In the genomic region with DNA sequence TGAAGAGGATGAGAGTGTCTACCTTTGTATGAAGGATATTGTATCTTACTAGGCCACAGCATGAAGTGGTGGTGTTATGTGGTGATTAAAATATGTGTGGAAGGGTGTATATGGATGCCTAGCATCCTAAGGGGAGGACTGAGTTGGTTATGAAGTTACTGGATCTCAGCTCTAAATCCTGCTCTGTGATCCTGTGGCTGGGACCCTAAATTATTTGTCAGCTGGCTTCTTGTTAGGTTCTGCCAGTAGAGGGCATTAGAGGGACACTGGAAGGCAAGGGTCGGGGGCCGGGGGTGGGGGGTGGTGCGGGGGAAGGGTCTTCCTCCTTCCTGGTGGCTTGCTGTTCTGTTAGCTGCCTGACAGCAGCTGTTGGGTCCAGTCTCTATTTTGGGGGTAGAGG, we compare ENCODE assay signal across 11 cellular contexts. TPM values are rescaled to one million over a fixed set of nuclear protein-coding genes. Genes with fewer than 3 reads are reported as not detected.
A peak's percentile ranks its signal among the peaks of the same experiment; 100 is the strongest.
DNase-seq lines count a peak whose midpoint lies in the region; ATAC-seq and TF ChIP-seq lines count a peak whose summit lies in the region.
"Had no signal": no experiment of that assay in that cellular context is flagged by ENCODE, and none has a peak within 500 bp of the region (broad histone marks: within the 10 kb centered on the region; RNA-seq: fewer than 3 reads in every experiment).

No MANE protein-coding gene starts in this region.

- H4K20me1 ChIP-seq in HCT116 (ENCODE audit: insufficient read depth) = no peaks in the 10 kb centered on the region; the same call in 1 of the 2 replicates

- H3K9me3 ChIP-seq in CD4-positive, alpha-beta T cell (ENCODE audit: control insufficient read depth, low read length) = no peaks in the 10 kb centered on the region
- H3K9me3 ChIP-seq in HCT116 (ENCODE audit: control insufficient read depth in 1 of 2, insufficient read depth in 1 of 2, low read depth in 1 of 2, low read length in 2 of 2) = no peaks in the 10 kb centered on the region

- H3K27me3 ChIP-seq in CD4-positive, alpha-beta T cell (ENCODE audit: control insufficient read depth, insufficient read depth, low read length) = no peaks in the 10 kb centered on the region
- H3K27me3 ChIP-seq in HCT116 (ENCODE audit: insufficient read depth, low read length) = no peaks in the 10 kb centered on the region

- H2AFZ ChIP-seq in HCT116 (ENCODE audit: low read depth, low read length, poor library complexity, severe bottlenecking) = no peak overlapping the region

- H3K9me2 ChIP-seq in HCT116 (ENCODE audit: insufficient read depth) = no peaks in the 10 kb centered on the region

- H3K79me2 ChIP-seq in HCT116 (ENCODE audit: insufficient read depth, low read length) = peaks cover 11% of the 10 kb centered on the region; the same call in 1 of the 2 replicates

- no peaks in the 10 kb centered on the region for H3K4me1 ChIP-seq in HCT116 (ENCODE audit: control insufficient read depth in 1 of 2, insufficient read depth in 2 of 2, low read length in 2 of 2)

- peaks cover 43 to 48% of the 10 kb centered on the region in 2 experiments for H3K36me3 ChIP-seq in HCT116 (ENCODE audit: control insufficient read depth in 1 of 2, insufficient read depth in 2 of 2, low read length in 2 of 2)

- BruUV-seq in HCT116 (replicated peaks; lab: Mats Ljungman, UMichigan) = no TSS peak

- H3K27me3 Mint-ChIP-seq in CD4-positive, alpha-beta T cell = no peaks in the 10 kb centered on the region
- no peaks in the 10 kb centered on the region for H3K27me3 Mint-ChIP-seq in activated B cell treated with CpG ODN at 0.5 μM for 24 hours
- H3K27me3 Mint-ChIP-seq: activated CD4-positive, alpha-beta memory T cell treated with anti-CD3 and anti-CD28 coated beads, Interleukin-2, amount 10 ng/mL, durations not matched to agents 7 days and 5 days had no signal

- intact Hi-C loops in CD4-positive, alpha-beta T cell (cut with DNase I, micrococcal nuclease) = loop anchor here in 1 of 2 experiments (10.0 kb wide), 1 partner anchor 373 kb away; no protein-coding TSS in a partner anchor
- intact Hi-C loops in HCT116 (cut with micrococcal nuclease) (no loop called here), activated B cell treated with CpG ODN at 0.5 μM for 24 hours (cut with micrococcal nuclease) (no loop called here)

- TF ChIP-seq POLR2A in HCT116 (IDR thresholded peaks at IDR 0.05; ENCODE audit: borderline replicate concordance, extremely low read depth, insufficient read depth, insufficient read length) = no peak

- DNase-seq in CD4-positive, alpha-beta T cell = no peak
- DNase-seq in HCT116 (ENCODE audit: low read depth, low spot score) (no peak), activated B cell treated with CpG ODN at 0.5 μM for 24 hours (no peak), left kidney (ENCODE audit: low read depth, low spot score) (peak; percentile 61), anterior cingulate cortex (lab: John Stamatoyannopoulos, UW) (no peak), EL (no peak), GOT3 (lab: John Stamatoyannopoulos, UW) (no peak)
- DNase-seq: activated CD4-positive, alpha-beta memory T cell treated with anti-CD3 and anti-CD28 coated beads, Interleukin-2, amount 10 ng/mL, durations not matched to agents 7 days and 5 days; effector CD4-positive, alpha-beta T cell; NCI-H2029 had no signal

- POLR2A ChIA-PET in CD4-positive, alpha-beta T cell (lab: Charles Lee) = interaction anchor here (0.8 to 2.5 kb wide), 2 partner anchors 34 to 78 kb away, joined by 3 to 12 read pairs; a partner anchor contains a TSS
- POLR2A ChIA-PET in HCT116 (lab: Charles Lee) = interaction anchor here (0.6 to 1.1 kb wide), 3 partner anchors 10 to 72 kb away, joined by 3 to 4 read pairs (median 3); no protein-coding TSS in a partner anchor
- POLR2A ChIA-PET in activated B cell treated with CpG ODN at 0.5 μM for 24 hours (lab: Charles Lee) = interaction anchor here (0.6 to 4.1 kb wide), 3 partner anchors 118 to 278 kb away, joined by 6 to 24 read pairs (median 11); no protein-coding TSS in a partner anchor

- no peak overlapping the region for H3K4me3 Mint-ChIP-seq in CD4-positive, alpha-beta T cell
- no peak overlapping the region for H3K4me3 Mint-ChIP-seq in activated B cell treated with CpG ODN at 0.5 μM for 24 hours
- H3K4me3 Mint-ChIP-seq: activated CD4-positive, alpha-beta memory T cell treated with anti-CD3 and anti-CD28 coated beads, Interleukin-2, amount 10 ng/mL, durations not matched to agents 7 days and 5 days had no signal

- peaks cover 94% of the 10 kb centered on the region for H3K36me3 Mint-ChIP-seq in CD4-positive, alpha-beta T cell (ENCODE audit: low read depth)
- H3K36me3 Mint-ChIP-seq in activated B cell treated with CpG ODN at 0.5 μM for 24 hours (ENCODE audit: low read depth) = peaks cover 78% of the 10 kb centered on the region

- no peak for ATAC-seq in CD4-positive, alpha-beta T cell (ENCODE audit: poor library complexity)
- ATAC-seq in HCT116 = no peak
- ATAC-seq in activated B cell treated with CpG ODN at 0.5 μM for 24 hours (ENCODE audit: low read depth) = no peak
- no peak for ATAC-seq in GM18511 (IDR thresholded peaks at IDR 0.05; ENCODE audit: unreplicated experiment)

- H3K9me3 Mint-ChIP-seq in CD4-positive, alpha-beta T cell = no peaks in the 10 kb centered on the region
- H3K9me3 Mint-ChIP-seq in activated B cell treated with CpG ODN at 0.5 μM for 24 hours = no peaks in the 10 kb centered on the region
- H3K9me3 Mint-ChIP-seq: activated CD4-positive, alpha-beta memory T cell treated with anti-CD3 and anti-CD28 coated beads, Interleukin-2, amount 10 ng/mL, durations not matched to agents 7 days and 5 days had no signal

- no peak overlapping the region for H3K4me3 ChIP-seq in HCT116 (replicated peaks in 1 of 2; ENCODE audit: low read depth in 1 of 2, low read length in 2 of 2)

- RAD21 ChIA-PET in HCT116 (lab: Charles Lee; ENCODE audit: low non-redundant PET in 1 of 2, low total read pairs in 2 of 2, uncharacterized antibody in 2 of 2, unreplicated experiment in 2 of 2) = interaction anchor here (0.6 to 1.0 kb wide), 3 partner anchors 118 to 600 kb away, joined by 3 to 7 read pairs (median 4); no protein-coding TSS in a partner anchor

- H3K4me2 ChIP-seq in HCT116 (ENCODE audit: low read length) = no peak overlapping the region

- CTCF ChIA-PET in CD4-positive, alpha-beta T cell (lab: Charles Lee) = interaction anchor here (0.5 to 2.0 kb wide), 3 partner anchors 10 to 30 kb away, joined by 3 to 5 read pairs (median 3); no protein-coding TSS in a partner anchor
- CTCF ChIA-PET in HCT116 (lab: Charles Lee) = interaction anchor here (0.6 to 6.0 kb wide), 10 partner anchors 8 to 345 kb away, joined by 3 to 35 read pairs (median 4); no protein-coding TSS in a partner anchor
- CTCF ChIA-PET in activated B cell treated with CpG ODN at 0.5 μM for 24 hours (lab: Charles Lee) = interaction anchor here (0.9 to 9.6 kb wide), 7 partner anchors 15 to 274 kb away, joined by 3 to 151 read pairs (median 14); no protein-coding TSS in a partner anchor

- H3K27ac ChIP-seq in CD4-positive, alpha-beta T cell (ENCODE audit: low read depth, low read length) = no peak overlapping the region
- H3K27ac ChIP-seq in HCT116 (ENCODE audit: low read depth, low read length) = no peak overlapping the region

- TF ChIP-seq RAD21 in HCT116 (IDR thresholded peaks at IDR 0.05; ENCODE audit: low read depth) = 0 out of 2 replicates have a peak, but pooled peaks have one; percentile 12

- peak overlapping the region; percentile 13 for H3K27ac Mint-ChIP-seq in CD4-positive, alpha-beta T cell
- H3K27ac Mint-ChIP-seq in activated B cell treated with CpG ODN at 0.5 μM for 24 hours = peak overlapping the region; percentile 27
- H3K27ac Mint-ChIP-seq: activated CD4-positive, alpha-beta memory T cell treated with anti-CD3 and anti-CD28 coated beads, Interleukin-2, amount 10 ng/mL, durations not matched to agents 7 days and 5 days had no signal

- TF ChIP-seq CTCF in CD4-positive, alpha-beta T cell (IDR thresholded peaks at IDR 0.05) = no peak
- TF ChIP-seq CTCF in HCT116 (IDR thresholded peaks at IDR 0.05 in 2 of 3, conservative IDR thresholded peaks at IDR 0.05 in 1 of 3; ENCODE audit: borderline replicate concordance in 1 of 3, insufficient read depth in 1 of 3, low read depth in 2 of 3, low read length in 2 of 3) = peak in 2 of 3 experiments; percentile 31 to 32; a peak in 1 of 6 replicates
- no peak for TF ChIP-seq CTCF in activated B cell treated with CpG ODN at 0.5 μM for 24 hours (IDR thresholded peaks at IDR 0.05)

- peaks cover 32% of the 10 kb centered on the region for H3K4me1 Mint-ChIP-seq in CD4-positive, alpha-beta T cell (ENCODE audit: low read depth)
- H3K4me1 Mint-ChIP-seq in activated B cell treated with CpG ODN at 0.5 μM for 24 hours = peaks cover 21% of the 10 kb centered on the region

- H3K9ac ChIP-seq in HCT116 (ENCODE audit: low read length) = no peak overlapping the region

TF ChIP-seq in HCT116, 20 proteins besides CTCF, POLR2A, EP300 and RAD21 (continues in another document):
- TF ChIP-seq, protein P1, sequence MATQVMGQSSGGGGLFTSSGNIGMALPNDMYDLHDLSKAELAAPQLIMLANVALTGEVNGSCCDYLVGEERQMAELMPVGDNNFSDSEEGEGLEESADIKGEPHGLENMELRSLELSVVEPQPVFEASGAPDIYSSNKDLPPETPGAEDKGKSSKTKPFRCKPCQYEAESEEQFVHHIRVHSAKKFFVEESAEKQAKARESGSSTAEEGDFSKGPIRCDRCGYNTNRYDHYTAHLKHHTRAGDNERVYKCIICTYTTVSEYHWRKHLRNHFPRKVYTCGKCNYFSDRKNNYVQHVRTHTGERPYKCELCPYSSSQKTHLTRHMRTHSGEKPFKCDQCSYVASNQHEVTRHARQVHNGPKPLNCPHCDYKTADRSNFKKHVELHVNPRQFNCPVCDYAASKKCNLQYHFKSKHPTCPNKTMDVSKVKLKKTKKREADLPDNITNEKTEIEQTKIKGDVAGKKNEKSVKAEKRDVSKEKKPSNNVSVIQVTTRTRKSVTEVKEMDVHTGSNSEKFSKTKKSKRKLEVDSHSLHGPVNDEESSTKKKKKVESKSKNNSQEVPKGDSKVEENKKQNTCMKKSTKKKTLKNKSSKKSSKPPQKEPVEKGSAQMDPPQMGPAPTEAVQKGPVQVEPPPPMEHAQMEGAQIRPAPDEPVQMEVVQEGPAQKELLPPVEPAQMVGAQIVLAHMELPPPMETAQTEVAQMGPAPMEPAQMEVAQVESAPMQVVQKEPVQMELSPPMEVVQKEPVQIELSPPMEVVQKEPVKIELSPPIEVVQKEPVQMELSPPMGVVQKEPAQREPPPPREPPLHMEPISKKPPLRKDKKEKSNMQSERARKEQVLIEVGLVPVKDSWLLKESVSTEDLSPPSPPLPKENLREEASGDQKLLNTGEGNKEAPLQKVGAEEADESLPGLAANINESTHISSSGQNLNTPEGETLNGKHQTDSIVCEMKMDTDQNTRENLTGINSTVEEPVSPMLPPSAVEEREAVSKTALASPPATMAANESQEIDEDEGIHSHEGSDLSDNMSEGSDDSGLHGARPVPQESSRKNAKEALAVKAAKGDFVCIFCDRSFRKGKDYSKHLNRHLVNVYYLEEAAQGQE (IDR thresholded peaks at IDR 0.05; ENCODE audit: low read depth) = no peak

RNA-seq across cellular contexts. Expression of a gene that starts 34.9 kb away (rescaled TPM):
- total RNA-seq in CD4-positive, alpha-beta T cell = 100 to 1,000 TPM; 463 to 496 TPM
- 273 TPM for total RNA-seq in HCT116 (2021; ENCODE audit: unreplicated experiment)
- 137 and 219 TPM in 2 replicates for polyA plus RNA-seq in HCT116 (2012)
- total RNA-seq in activated B cell treated with CpG ODN at 0.5 μM for 24 hours = 271 and 287 TPM in 2 replicates

RNA-seq across cellular contexts. Expression of a gene that starts 37.3 kb away (rescaled TPM):
- total RNA-seq in CD4-positive, alpha-beta T cell = 10 to 100 TPM; 11.1 to 11.4 TPM
- 37.5 TPM for total RNA-seq in HCT116 (2021; ENCODE audit: unreplicated experiment)
- 31.2 and 50.0 TPM in 2 replicates for polyA plus RNA-seq in HCT116 (2012)
- 721 and 762 TPM in 2 replicates for total RNA-seq in activated B cell treated with CpG ODN at 0.5 μM for 24 hours

Comparison
In these comparisons a context has a peak if more than half of its experiments do, and no peak if none do; other contexts are left out.
1. CTCF ChIP-seq: peak in HCT116 (2 of 3); none in CD4-positive, alpha-beta T cell (single experiment) and activated B cell treated with CpG ODN at 0.5 μM for 24 hours (single experiment).
2. RNA of a gene that starts 37.3 kb away (total RNA-seq): 721 to 762 TPM in activated B cell treated with CpG ODN at 0.5 μM for 24 hours; 37.5 TPM in HCT116 (single experiment) and 11.1 to 11.4 TPM in CD4-positive, alpha-beta T cell; every median in the first group is over 10 times any median in the second.